Comparison of ENCODE assay signal across 11 cellular contexts in the genomic region with DNA sequence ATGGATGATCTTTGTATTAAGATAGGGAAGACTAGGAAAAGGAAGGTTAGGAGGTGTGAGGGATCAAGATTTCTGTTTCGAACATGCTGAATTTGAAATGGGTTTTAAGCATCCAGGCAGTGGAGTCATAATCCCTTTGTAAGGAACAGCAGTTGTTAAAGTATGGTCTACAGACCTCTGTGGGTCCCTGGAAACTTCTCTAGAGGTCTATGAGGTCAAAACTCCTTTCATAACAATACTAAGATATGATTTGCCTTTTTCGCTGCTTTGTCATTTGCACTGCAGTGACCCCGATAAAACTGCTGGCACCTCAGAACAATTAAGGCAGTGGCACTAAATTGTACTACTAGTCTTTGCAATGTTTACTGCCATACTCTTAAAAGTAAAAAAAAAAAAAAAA. TPM values are rescaled to one million over a fixed set of nuclear protein-coding genes. Genes with fewer than 3 reads are reported as not detected.
DNase-seq lines count a peak whose midpoint lies in the region; ATAC-seq and TF ChIP-seq lines count a peak whose summit lies in the region.
"Had no signal": no experiment of that assay in that cellular context is flagged by ENCODE, and none has a peak within 500 bp of the region (broad histone marks: within the 10 kb centered on the region; RNA-seq: fewer than 3 reads in every experiment).

No MANE protein-coding gene starts in this region.

- intact Hi-C loops in PC-3 (cut with micrococcal nuclease) (loop anchor here (5.0 kb wide), 1 partner anchor 217 kb away; no protein-coding TSS in a partner anchor), uterus (cut with DNase I; ENCODE audit: low total_unique reads) (no loop called here), transverse colon (cut with DNase I; ENCODE audit: low total_unique reads) (no loop called here)

- H3K4me2 ChIP-seq in PC-3 (ENCODE audit: low read length), result peak overlapping the region; percentile 99

- TF ChIP-seq CTCF in PC-3 (conservative IDR thresholded peaks at IDR 0.05; ENCODE audit: low read depth, low read length) (no peak), uterus (IDR thresholded peaks at IDR 0.05) (no peak), transverse colon (IDR thresholded peaks at IDR 0.05) (no peak)

- H3K27ac Mint-ChIP-seq in activated T-cell treated with anti-CD3 and anti-CD28 coated beads, Interleukin-2, amount 50 U/mL, for 72 hours, result peak overlapping the region; percentile 100
- H3K27ac Mint-ChIP-seq in effector memory CD8-positive, alpha-beta T cell, result no peak overlapping the region
- H3K27ac Mint-ChIP-seq in stimulated activated effector memory CD8-positive, alpha-beta T cell treated with anti-CD3 and anti-CD28 coated beads, Interleukin-12 subunit alpha, Interleukin-12 subunit beta, amount 100 ng/mL, for 72 hours, result peak overlapping the region; percentile 100

- H3K4me1 ChIP-seq in PC-3 (ENCODE audit: insufficient read depth, low read length), result peaks cover 19% of the 10 kb centered on the region
- H3K4me1 ChIP-seq in uterus, result peaks cover 5 to 11% of the 10 kb centered on the region in 2 donors
- peaks cover 0 to 34% (median 14%) of the 10 kb centered on the region in 4 donors for H3K4me1 ChIP-seq in transverse colon

- H3K27ac ChIP-seq in PC-3 (ENCODE audit: low read length) (no peak overlapping the region), uterus (no peak overlapping the region), transverse colon (no peak overlapping the region)
- H3K27ac ChIP-seq: colonic mucosa, RWPE1 had no signal

- peaks cover 47% of the 10 kb centered on the region for H3K79me2 ChIP-seq in PC-3 (ENCODE audit: low read length)

- no peaks in the 10 kb centered on the region for H3F3A ChIP-seq in PC-3 (ENCODE audit: low read length, unreplicated experiment)

- H3K36me3 ChIP-seq in PC-3 (ENCODE audit: low read depth, low read length) (peaks cover 15% of the 10 kb centered on the region), uterus (no peaks in the 10 kb centered on the region), transverse colon (no peaks in the 10 kb centered on the region)
- H3K36me3 ChIP-seq: colonic mucosa had no signal

- H3K36me3 Mint-ChIP-seq in activated T-cell treated with anti-CD3 and anti-CD28 coated beads, Interleukin-2, amount 50 U/mL, for 72 hours (ENCODE audit: insufficient read depth in 2 of 2), result peaks cover 9 to 22% of the 10 kb centered on the region in 2 donors
- peaks cover 11% of the 10 kb centered on the region for H3K36me3 Mint-ChIP-seq in effector memory CD8-positive, alpha-beta T cell (ENCODE audit: insufficient read depth)
- peaks cover 53% of the 10 kb centered on the region for H3K36me3 Mint-ChIP-seq in stimulated activated effector memory CD8-positive, alpha-beta T cell treated with anti-CD3 and anti-CD28 coated beads, Interleukin-12 subunit alpha, Interleukin-12 subunit beta, amount 100 ng/mL, for 72 hours

- H3K9me2 ChIP-seq in PC-3 (replicated peaks; ENCODE audit: low read length), result no peaks in the 10 kb centered on the region

- peak overlapping the region; percentile 95 to 99 for H3K4me3 Mint-ChIP-seq in activated T-cell treated with anti-CD3 and anti-CD28 coated beads, Interleukin-2, amount 50 U/mL, for 72 hours
- peak overlapping the region; percentile 6 to 93 for H3K4me3 Mint-ChIP-seq in effector memory CD8-positive, alpha-beta T cell
- peak overlapping the region; percentile 93 for H3K4me3 Mint-ChIP-seq in stimulated activated effector memory CD8-positive, alpha-beta T cell treated with anti-CD3 and anti-CD28 coated beads, Interleukin-12 subunit alpha, Interleukin-12 subunit beta, amount 100 ng/mL, for 72 hours

- H3K4me3 ChIP-seq in PC-3 (ENCODE audit: low read length) (peak overlapping the region; percentile 84), uterus (no peak overlapping the region), transverse colon (no peak overlapping the region)

- no peaks in the 10 kb centered on the region for H3K9me3 Mint-ChIP-seq in activated T-cell treated with anti-CD3 and anti-CD28 coated beads, Interleukin-2, amount 50 U/mL, for 72 hours
- no peaks in the 10 kb centered on the region for H3K9me3 Mint-ChIP-seq in effector memory CD8-positive, alpha-beta T cell
- H3K9me3 Mint-ChIP-seq in stimulated activated effector memory CD8-positive, alpha-beta T cell treated with anti-CD3 and anti-CD28 coated beads, Interleukin-12 subunit alpha, Interleukin-12 subunit beta, amount 100 ng/mL, for 72 hours, result no peaks in the 10 kb centered on the region

- ATAC-seq in activated T-cell treated with anti-CD3 and anti-CD28 coated beads, Interleukin-2, amount 50 U/mL, for 72 hours (replicated peaks in 1 of 2), result peak in 1 of 2 donors; percentile 8
- ATAC-seq in PC-3 (no peak), HG02588 (IDR thresholded peaks at IDR 0.05; ENCODE audit: unreplicated experiment) (no peak)
- no peak for ATAC-seq in effector memory CD8-positive, alpha-beta T cell (replicated peaks)
- ATAC-seq in stimulated activated effector memory CD8-positive, alpha-beta T cell treated with anti-CD3 and anti-CD28 coated beads, Interleukin-12 subunit alpha, Interleukin-12 subunit beta, amount 100 ng/mL, for 72 hours, result peak; percentile 42

- 83 to 93% methylated on average over 3 of the region's 3 CpGs for WGBS in transverse colon (ENCODE audit: low coverage in 1 of 2), 2 donors

- CTCF ChIA-PET in PC-3 (lab: Charles Lee), result no interaction called here

- no peak for TF ChIP-seq POLR2A in uterus (IDR thresholded peaks at IDR 0.05)
- no peak for TF ChIP-seq POLR2A in transverse colon (IDR thresholded peaks at IDR 0.05)

- H3K27me3 ChIP-seq in PC-3 (ENCODE audit: low read length), result no peaks in the 10 kb centered on the region
- H3K27me3 ChIP-seq in uterus, result no peaks in the 10 kb centered on the region
- no peaks in the 10 kb centered on the region for H3K27me3 ChIP-seq in transverse colon
- H3K27me3 ChIP-seq: colonic mucosa had no signal

- no peak for DNase-seq in activated T-cell treated with anti-CD3 and anti-CD28 coated beads, Interleukin-2, amount 50 U/mL, for 72 hours
- DNase-seq in activated T-cell treated with anti-CD3 and anti-CD28 coated beads, Interleukin-2, amount 50 U/mL, for 48 hours, result no peak
- no peak for DNase-seq in PC-3
- no peak for DNase-seq in effector memory CD8-positive, alpha-beta T cell
- DNase-seq in stimulated activated effector memory CD8-positive, alpha-beta T cell treated with anti-CD3 and anti-CD28 coated beads, Interleukin-12 subunit alpha, Interleukin-12 subunit beta, amount 100 ng/mL, for 72 hours (ENCODE audit: low spot score in 2 of 2), result no peak
- DNase-seq in uterus, result no peak
- no peak for DNase-seq in transverse colon
- DNase-seq: colonic mucosa; stimulated activated CD4-positive, alpha-beta T cell treated with anti-CD3 and anti-CD28 coated beads, Interleukin-4, amount 100 ng/mL, for 4 hours had no signal

- H4K20me1 ChIP-seq in PC-3 (ENCODE audit: low read length), result no peaks in the 10 kb centered on the region

- POLR2A ChIA-PET in PC-3 (lab: Charles Lee; ENCODE audit: unreplicated experiment), result no interaction called here

- H2AFZ ChIP-seq in PC-3 (ENCODE audit: low read length), result no peak overlapping the region

- peaks cover 33% of the 10 kb centered on the region for H3K4me1 Mint-ChIP-seq in activated T-cell treated with anti-CD3 and anti-CD28 coated beads, Interleukin-2, amount 50 U/mL, for 72 hours (ENCODE audit: low read depth)
- peaks cover 9 to 17% of the 10 kb centered on the region in 2 donors for H3K4me1 Mint-ChIP-seq in effector memory CD8-positive, alpha-beta T cell (ENCODE audit: low read depth in 2 of 2)
- peaks cover 26% of the 10 kb centered on the region for H3K4me1 Mint-ChIP-seq in stimulated activated effector memory CD8-positive, alpha-beta T cell treated with anti-CD3 and anti-CD28 coated beads, Interleukin-12 subunit alpha, Interleukin-12 subunit beta, amount 100 ng/mL, for 72 hours

- no peaks in the 10 kb centered on the region for H3K27me3 Mint-ChIP-seq in activated T-cell treated with anti-CD3 and anti-CD28 coated beads, Interleukin-2, amount 50 U/mL, for 72 hours (ENCODE audit: low read depth)
- no peaks in the 10 kb centered on the region for H3K27me3 Mint-ChIP-seq in effector memory CD8-positive, alpha-beta T cell

- TF ChIP-seq EP300 in transverse colon (IDR thresholded peaks at IDR 0.05; ENCODE audit: low read depth), result no peak

- BruUV-seq in PC-3 (replicated peaks; lab: Mats Ljungman, UMichigan), result no TSS peak

- peak overlapping the region; percentile 95; the same call in 1 of the 2 replicates for H3K9ac ChIP-seq in PC-3 (ENCODE audit: low read length)

- H3K9me3 ChIP-seq in PC-3 (ENCODE audit: low read length) (no peaks in the 10 kb centered on the region), uterus (no peaks in the 10 kb centered on the region), transverse colon (no peaks in the 10 kb centered on the region)
- H3K9me3 ChIP-seq: colonic mucosa had no signal

- in situ Hi-C loops in transverse colon (cut with MboI; ENCODE audit: low pct_ligation_motif_present in 1 of 4, low pct_unique_long_range_greater_than_20kb in 1 of 4, low sequenced_read_pairs in 3 of 4), result loop anchor here in 2 of 4 donors (25.0 kb wide), 1 partner anchor 228 kb away; a partner anchor contains a TSS

RNA-seq across cellular contexts. Expression of a gene that starts 1.5 kb away (rescaled TPM):
- total RNA-seq in activated T-cell treated with anti-CD3 and anti-CD28 coated beads, Interleukin-2, amount 50 U/mL, for 72 hours, result 10 to 100 TPM; 48.9 to 57.9 TPM
- total RNA-seq in PC-3 (2014; rRNA removed) (15.9 and 24.7 TPM in 2 replicates), uterus (10 to 100 TPM in 1 of 4 donors, 1 to 10 TPM in 1, not detected in 2; 1.3 to 22.8 TPM), transverse colon (1 to 10 TPM in 3 of 4 donors, not detected in 1; 1.9 to 2.7 (median 2.4) TPM)

RNA-seq across cellular contexts. Expression of a gene that starts 21.8 kb away (rescaled TPM):
- total RNA-seq in activated T-cell treated with anti-CD3 and anti-CD28 coated beads, Interleukin-2, amount 50 U/mL, for 72 hours, result 10 to 100 TPM; 51.2 to 55.6 TPM
- total RNA-seq in PC-3 (2014; rRNA removed), result 49.4 and 58.6 TPM in 2 replicates
- 10 to 100 TPM; 32.3 to 51.1 (median 41.4) TPM for total RNA-seq in uterus
- total RNA-seq in transverse colon, result 100 to 1,000 TPM in 1 of 4 donors, 10 to 100 TPM in 3; 20.3 to 120 (median 22.4) TPM

Comparison
In these comparisons a context has a peak if more than half of its experiments do, and no peak if none do; other contexts are left out.
1. H3K27ac Mint-ChIP-seq: peak in activated T-cell treated with anti-CD3 and anti-CD28 coated beads, Interleukin-2, amount 50 U/mL, for 72 hours (single experiment) and stimulated activated effector memory CD8-positive, alpha-beta T cell treated with anti-CD3 and anti-CD28 coated beads, Interleukin-12 subunit alpha, Interleukin-12 subunit beta, amount 100 ng/mL, for 72 hours (single experiment); none in effector memory CD8-positive, alpha-beta T cell (0 of 2).
2. Peak in every context shown above with its lines, with median percentiles within 50 percentile points of each other: H3K4me3 Mint-ChIP-seq.